In the genomic region with DNA sequence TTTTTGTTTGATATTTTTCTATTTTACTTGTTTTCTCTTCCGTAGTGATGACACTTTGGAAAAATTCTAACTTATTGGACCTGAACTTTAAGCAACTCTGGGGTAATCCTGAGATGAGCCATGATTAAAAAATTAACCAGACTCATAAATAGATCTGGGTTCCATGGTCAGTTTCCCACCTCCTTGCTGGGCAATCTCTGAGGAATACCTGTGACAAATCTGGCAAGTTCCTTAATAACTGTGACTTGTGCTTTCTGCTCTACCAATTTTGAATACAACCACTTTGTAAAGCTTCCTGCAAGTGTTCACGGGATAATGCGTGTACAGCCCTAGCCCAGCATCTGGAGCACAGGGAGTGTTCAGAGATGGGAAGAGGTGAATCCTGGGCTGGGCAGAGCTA, we compare ENCODE assay signal across 20 cellular contexts. TPM values are rescaled to one million over a fixed set of nuclear protein-coding genes. Genes with fewer than 3 reads are reported as not detected.
"Had no signal": no experiment of that assay in that cellular context is flagged by ENCODE, and none has a peak within 500 bp of the region (broad histone marks: within the 10 kb centered on the region; RNA-seq: fewer than 3 reads in every experiment).

No MANE protein-coding gene starts in this region.

- H3K36me3 ChIP-seq: MG63 had no signal

- H3K27ac ChIP-seq: RWPE1 had no signal

- H3K4me3 ChIP-seq: MG63 had no signal

- H3K4me2 ChIP-seq: SK-N-SH had no signal

- DNase-seq: KBM-7, MG63, NCI-H1092, NCI-H1105 treated with DMSO at 0.1 percent for 48 hours, NCI-H1417 treated with DMSO at 0.1 percent for 48 hours, NCI-H146, NCI-H1694 treated with DMSO at 0.1 percent for 48 hours, NCI-H1930, NCI-H2081, NCI-H2107, NCI-H2227 treated with DMSO at 0.1 percent for 48 hours, NCI-H524, NCI-H526 treated with DMSO at 0.1 percent for 48 hours, NCI-H748 treated with DMSO at 0.1 percent for 48 hours, SHP77, SK-N-SH had no signal

- ATAC-seq: Panc1 had no signal

- H3K9me2 ChIP-seq: SK-N-SH had no signal

- H3K27me3 ChIP-seq: MG63 had no signal

- H3K9me3 ChIP-seq: MG63, SK-N-SH had no signal

RNA-seq across cellular contexts. Expression of gene C1orf162, which starts 49.5 kb away (rescaled TPM):
- total RNA-seq: HT-29, SK-MEL-5 had no signal
